In the genomic region with DNA sequence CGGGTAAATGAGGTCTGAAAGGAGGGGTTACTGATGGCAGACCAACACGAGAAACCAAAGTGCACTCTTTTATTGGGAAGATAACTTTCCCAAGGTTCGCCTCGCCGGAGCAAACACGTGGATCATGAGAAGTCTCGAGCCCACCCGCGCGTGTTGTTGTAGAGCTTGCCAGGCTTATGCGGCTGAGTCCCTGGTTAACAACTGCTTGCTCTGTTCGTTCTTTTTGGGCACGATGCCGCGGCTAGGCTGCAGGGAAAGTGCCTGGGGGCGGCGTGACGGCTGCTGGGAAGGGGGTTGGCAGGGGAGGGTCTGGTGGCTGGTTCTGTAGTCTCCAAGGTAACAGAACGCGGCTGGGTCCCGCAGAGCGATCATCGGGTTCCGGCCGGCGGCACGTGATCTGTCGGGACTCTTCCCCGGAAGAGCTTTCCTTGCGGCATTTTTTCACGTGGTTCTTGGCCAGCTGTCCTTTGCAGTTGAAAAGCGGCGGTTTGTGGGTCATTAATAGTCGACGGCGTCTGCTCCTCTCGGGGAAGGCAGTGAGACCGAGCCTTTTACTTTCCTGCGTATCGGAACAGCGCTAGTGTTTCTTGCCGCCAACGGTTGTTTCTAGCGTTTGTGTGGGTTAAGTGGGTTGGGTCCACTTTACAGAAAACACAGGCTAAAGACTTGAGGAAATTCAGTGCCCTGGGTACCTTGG, we compare ENCODE assay signal across 1 cellular context.
TF ChIP-seq lines count a peak whose summit lies in the region.

No MANE protein-coding gene starts in this region.

TF ChIP-seq in IMR-90, 13 proteins besides CTCF, POLR2A, EP300 and RAD21 (continued from another document):
- TF ChIP-seq, protein P1, sequence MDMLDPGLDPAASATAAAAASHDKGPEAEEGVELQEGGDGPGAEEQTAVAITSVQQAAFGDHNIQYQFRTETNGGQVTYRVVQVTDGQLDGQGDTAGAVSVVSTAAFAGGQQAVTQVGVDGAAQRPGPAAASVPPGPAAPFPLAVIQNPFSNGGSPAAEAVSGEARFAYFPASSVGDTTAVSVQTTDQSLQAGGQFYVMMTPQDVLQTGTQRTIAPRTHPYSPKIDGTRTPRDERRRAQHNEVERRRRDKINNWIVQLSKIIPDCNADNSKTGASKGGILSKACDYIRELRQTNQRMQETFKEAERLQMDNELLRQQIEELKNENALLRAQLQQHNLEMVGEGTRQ (IDR thresholded peaks at IDR 0.05; ENCODE audit: low read depth, low read length) = peak; percentile 97
